ENCODE assay signal across 29 cellular contexts in genomic region chr7:129933627-129934026, GRCh38.
"Had no signal": no experiment of that assay in that cellular context is flagged by ENCODE, and none has a peak within 500 bp of the region (broad histone marks: within the 10 kb centered on the region; RNA-seq: fewer than 3 reads in every experiment).

No MANE protein-coding gene starts in this region.

- H3K27ac ChIP-seq: breast epithelium, hepatocyte, ovary, prostate gland, skin epidermis, uterus had no signal

- H2AFZ ChIP-seq: hepatocyte had no signal

- H3K27me3 Mint-ChIP-seq: activated CD8-positive, alpha-beta memory T cell treated with anti-CD3 and anti-CD28 coated beads, Interleukin-2, amount 10 ng/mL, durations not matched to agents 7 days and 5 days; central memory CD8-positive, alpha-beta T cell; dendritic cell treated with granulocyte-macrophage colony-stimulating factor and Interleukin-4, amounts not matched to agents 40 ng/mL and 50 ng/mL, for 4 days; stimulated activated naive CD8-positive, alpha-beta T cell treated with anti-CD3 and anti-CD28 coated beads, Interleukin-15, amount 100 ng/mL, for 72 hours; T-helper 17 cell; type B pancreatic cell had no signal

- H3K27ac Mint-ChIP-seq: activated CD8-positive, alpha-beta memory T cell treated with anti-CD3 and anti-CD28 coated beads, Interleukin-2, amount 10 ng/mL, durations not matched to agents 7 days and 5 days; activated CD8-positive, alpha-beta T cell treated with anti-CD3 and anti-CD28 coated beads, Interleukin-2, amount 10 ng/mL, durations not matched to agents 7 days and 5 days; activated naive CD4-positive, alpha-beta T cell treated with anti-CD3 and anti-CD28 coated beads, Interleukin-2, amount 50 U/mL, for 72 hours; activated T-helper 2 cell treated with anti-CD3 and anti-CD28 coated beads, Interferon-gamma antibody, Interleukin-2, Interleukin-4, amounts not matched to agents 10 μg/mL and 5 μg/mL and 100 μg/mL, durations not matched to agents 14 hours and 24 hours and 36 hours; dendritic cell treated with granulocyte-macrophage colony-stimulating factor and Interleukin-4, amounts not matched to agents 40 ng/mL and 50 ng/mL, for 4 days; nephron; stimulated activated naive CD8-positive, alpha-beta T cell treated with anti-CD3 and anti-CD28 coated beads, Interleukin-15, amount 100 ng/mL, for 72 hours; type B pancreatic cell had no signal

- H3K36me3 Mint-ChIP-seq: activated naive CD4-positive, alpha-beta T cell treated with anti-CD3 and anti-CD28 coated beads, Interleukin-2, amount 50 U/mL, for 72 hours had no signal

- H3K4me1 Mint-ChIP-seq: activated CD8-positive, alpha-beta memory T cell treated with anti-CD3 and anti-CD28 coated beads, Interleukin-2, amount 10 ng/mL, durations not matched to agents 7 days and 5 days; nephron; stimulated activated naive CD8-positive, alpha-beta T cell treated with anti-CD3 and anti-CD28 coated beads, Interleukin-15, amount 100 ng/mL, for 72 hours had no signal

- DNase-seq: activated CD4-positive, alpha-beta T cell treated with anti-CD3 and anti-CD28 coated beads for 1 hour; activated CD4-positive, alpha-beta T cell treated with anti-CD3 and anti-CD28 coated beads, Interleukin-2, amount 50 U/mL, for 1 hour; activated CD8-positive, alpha-beta memory T cell treated with anti-CD3 and anti-CD28 coated beads, Interleukin-2, amount 10 ng/mL, durations not matched to agents 7 days and 5 days; activated CD8-positive, alpha-beta T cell treated with anti-CD3 and anti-CD28 coated beads, Interleukin-2, amount 10 ng/mL, durations not matched to agents 7 days and 5 days; activated T-cell treated with anti-CD3 and anti-CD28 coated beads, Interleukin-2, amount 50 U/mL, for 48 hours; islet precursor cell; left ventricle myocardium superior; ovary; retina; stimulated activated CD4-positive, alpha-beta T cell treated with anti-CD3 and anti-CD28 coated beads, Interleukin-12 subunit alpha, Interleukin-12 subunit beta, amount 100 ng/mL, for 4 hours; stimulated activated CD4-positive, alpha-beta T cell treated with anti-CD3 and anti-CD28 coated beads, Interleukin-4, amount 100 ng/mL, for 1 hour; stimulated activated naive CD8-positive, alpha-beta T cell treated with anti-CD3 and anti-CD28 coated beads, Interleukin-15, amount 100 ng/mL, for 72 hours; substantia nigra; T-helper 17 cell; T1000; uterus had no signal

- H3K4me2 ChIP-seq: hepatocyte had no signal

- H3K9me3 Mint-ChIP-seq: activated naive CD4-positive, alpha-beta T cell treated with anti-CD3 and anti-CD28 coated beads, Interleukin-2, amount 50 U/mL, for 72 hours; activated T-helper 2 cell treated with anti-CD3 and anti-CD28 coated beads, Interferon-gamma antibody, Interleukin-2, Interleukin-4, amounts not matched to agents 10 μg/mL and 5 μg/mL and 100 μg/mL, durations not matched to agents 14 hours and 24 hours and 36 hours; central memory CD8-positive, alpha-beta T cell; dendritic cell treated with granulocyte-macrophage colony-stimulating factor and Interleukin-4, amounts not matched to agents 40 ng/mL and 50 ng/mL, for 4 days; nephron; stimulated activated naive CD8-positive, alpha-beta T cell treated with anti-CD3 and anti-CD28 coated beads, Interleukin-15, amount 100 ng/mL, for 72 hours; type B pancreatic cell had no signal

- H3K27me3 ChIP-seq: breast epithelium, hepatocyte, ovary, uterus had no signal

- H3K36me3 ChIP-seq: breast epithelium, ovary, prostate gland, uterus had no signal

- H3K4me3 Mint-ChIP-seq: activated CD8-positive, alpha-beta memory T cell treated with anti-CD3 and anti-CD28 coated beads, Interleukin-2, amount 10 ng/mL, durations not matched to agents 7 days and 5 days; activated CD8-positive, alpha-beta T cell treated with anti-CD3 and anti-CD28 coated beads, Interleukin-2, amount 10 ng/mL, durations not matched to agents 7 days and 5 days; central memory CD8-positive, alpha-beta T cell; dendritic cell treated with granulocyte-macrophage colony-stimulating factor and Interleukin-4, amounts not matched to agents 40 ng/mL and 50 ng/mL, for 4 days; nephron; stimulated activated naive CD8-positive, alpha-beta T cell treated with anti-CD3 and anti-CD28 coated beads, Interleukin-15, amount 100 ng/mL, for 72 hours; T-helper 17 cell; type B pancreatic cell had no signal

- ATAC-seq: activated CD8-positive, alpha-beta memory T cell treated with anti-CD3 and anti-CD28 coated beads, Interleukin-2, amount 10 ng/mL, durations not matched to agents 7 days and 5 days; activated CD8-positive, alpha-beta T cell treated with anti-CD3 and anti-CD28 coated beads, Interleukin-2, amount 10 ng/mL, durations not matched to agents 7 days and 5 days; activated naive CD4-positive, alpha-beta T cell treated with anti-CD3 and anti-CD28 coated beads, Interleukin-2, amount 50 U/mL, for 72 hours; left ventricle myocardium superior; sciatic nerve; stimulated activated naive CD8-positive, alpha-beta T cell treated with anti-CD3 and anti-CD28 coated beads, Interleukin-15, amount 100 ng/mL, for 72 hours; T-helper 17 cell had no signal

- FAIRE-seq: endometrium, frontal cortex had no signal

- H3K9me3 ChIP-seq: breast epithelium, ovary, prostate gland, uterus had no signal

- H3K4me1 ChIP-seq: breast epithelium, prostate gland, uterus had no signal

- H3K4me3 ChIP-seq: breast epithelium, hepatocyte, ovary, prostate gland, skin epidermis, uterus had no signal
